11 cellular contexts compared by ENCODE assay signal in the genomic region with DNA sequence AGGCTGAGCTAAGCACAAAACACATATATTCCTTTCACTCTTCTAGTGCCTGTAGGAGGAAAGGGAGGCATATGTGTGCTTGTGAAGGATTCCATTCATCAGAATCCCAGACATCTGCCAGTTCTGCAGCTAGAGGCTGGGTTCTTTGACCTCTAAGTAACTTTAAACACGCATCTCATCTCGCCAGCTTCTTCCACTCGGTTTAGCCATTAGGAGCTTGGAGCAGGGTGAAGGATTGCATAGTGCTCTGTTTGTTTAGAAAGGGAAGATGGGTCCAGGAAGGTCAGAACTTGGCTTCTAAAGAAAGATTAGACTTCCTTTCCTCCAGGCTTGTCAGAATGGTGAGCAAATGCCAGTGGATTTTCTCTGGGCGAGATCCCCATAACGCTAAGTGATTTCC. TPM values are rescaled to one million over a fixed set of nuclear protein-coding genes. Genes with fewer than 3 reads are reported as not detected.
DNase-seq lines count a peak whose midpoint lies in the region; TF ChIP-seq lines count a peak whose summit lies in the region.
"Had no signal": no experiment of that assay in that cellular context is flagged by ENCODE, and none has a peak within 500 bp of the region (broad histone marks: within the 10 kb centered on the region; RNA-seq: fewer than 3 reads in every experiment).

No MANE protein-coding gene starts in this region.

- H3K4me2 ChIP-seq in OCI-LY7 (ENCODE audit: low read length) = no peak overlapping the region
- no peak overlapping the region for H3K4me2 ChIP-seq in osteoblast (ENCODE audit: insufficient read depth, low read length)
- H3K4me2 ChIP-seq: neural progenitor cell had no signal

- DNase-seq in DMS 273 (lab: John Stamatoyannopoulos, UW; ENCODE audit: unreplicated experiment) (peak; percentile 71), OCI-LY7 (ENCODE audit: low spot score) (no peak), endodermal cell (no peak), osteoblast (ENCODE audit: insufficient read length, low spot score, missing footprints) (peak; percentile 54), posterior cingulate gyrus (no peak), RKO (ENCODE audit: low spot score) (no peak)
- no peak for DNase-seq in activated naive CD4-positive, alpha-beta T cell (lab: John Stamatoyannopoulos, UW)
- DNase-seq: activated CD4-positive, alpha-beta memory T cell treated with anti-CD3 and anti-CD28 coated beads for 36 hours; DND-41; NCI-H1048 had no signal

- H3K27me3 ChIP-seq in endodermal cell (ENCODE audit: control insufficient read depth, insufficient read depth, low read length, poor library complexity, severe bottlenecking) (no peaks in the 10 kb centered on the region), osteoblast (ENCODE audit: insufficient read depth, low read length) (no peaks in the 10 kb centered on the region)
- H3K27me3 ChIP-seq: neural progenitor cell had no signal

- no peaks in the 10 kb centered on the region for H3K36me3 Mint-ChIP-seq in endodermal cell (ENCODE audit: low read depth)
- H3K36me3 Mint-ChIP-seq: neural progenitor cell had no signal

- H2AFZ ChIP-seq in OCI-LY7 (ENCODE audit: low read length) (no peak overlapping the region), osteoblast (ENCODE audit: low read length) (no peak overlapping the region)
- H2AFZ ChIP-seq: neural progenitor cell had no signal

- no peak overlapping the region for H3K4me3 ChIP-seq in OCI-LY7 (ENCODE audit: low read depth, low read length, poor library complexity, severe bottlenecking)
- no peak overlapping the region for H3K4me3 ChIP-seq in endodermal cell (ENCODE audit: low read length)
- H3K4me3 ChIP-seq in osteoblast (ENCODE audit: insufficient read depth, low read length) = no peak overlapping the region
- H3K4me3 ChIP-seq: neural progenitor cell had no signal

- H3K36me3 ChIP-seq in OCI-LY7 (ENCODE audit: insufficient read depth, low read length) = no peaks in the 10 kb centered on the region
- H3K36me3 ChIP-seq in endodermal cell (ENCODE audit: control insufficient read depth, insufficient read depth, low read length) = no peaks in the 10 kb centered on the region
- H3K36me3 ChIP-seq in osteoblast (ENCODE audit: insufficient read depth, low read length) = peaks cover 3% of the 10 kb centered on the region
- H3K36me3 ChIP-seq: neural progenitor cell had no signal

- H3K79me2 ChIP-seq in OCI-LY7 (ENCODE audit: insufficient read depth, low read depth, low read length) = peaks cover 12% of the 10 kb centered on the region; the same call in 1 of the 2 replicates
- peaks cover 81% of the 10 kb centered on the region for H3K79me2 ChIP-seq in osteoblast (ENCODE audit: insufficient read depth, low read length)

- TSS peak; percentile 23 for BruUV-seq in OCI-LY7 (replicated peaks; lab: Mats Ljungman, UMichigan)

- H3K27ac Mint-ChIP-seq in endodermal cell = peak overlapping the region; percentile 5
- H3K27ac Mint-ChIP-seq: neural progenitor cell had no signal

- intact Hi-C loops in OCI-LY7 (cut with micrococcal nuclease; ENCODE audit: unreplicated experiment) (no loop called here), posterior cingulate gyrus (cut with DNase I) (no loop called here)

- no peaks in the 10 kb centered on the region for H4K20me1 ChIP-seq in OCI-LY7 (ENCODE audit: insufficient read depth, low read length)
- H4K20me1 ChIP-seq in osteoblast (ENCODE audit: insufficient read depth, low read length) = peaks cover 55% of the 10 kb centered on the region

- H3K9me2 ChIP-seq in OCI-LY7 (ENCODE audit: insufficient read depth, low read length) = no peaks in the 10 kb centered on the region

- no peak overlapping the region for H3K9ac ChIP-seq in endodermal cell (ENCODE audit: extremely low read depth, low read length, poor library complexity, severe bottlenecking)
- H3K9ac ChIP-seq: neural progenitor cell had no signal

- H3K27me3 Mint-ChIP-seq in endodermal cell (ENCODE audit: insufficient read depth) = no peaks in the 10 kb centered on the region
- H3K27me3 Mint-ChIP-seq: activated CD4-positive, alpha-beta memory T cell treated with anti-CD3 and anti-CD28 coated beads for 36 hours had no signal

- H3K27ac ChIP-seq in OCI-LY7 (ENCODE audit: low read depth, low read length, poor library complexity, severe bottlenecking) (no peak overlapping the region), endodermal cell (ENCODE audit: low read depth, low read length) (no peak overlapping the region), osteoblast (ENCODE audit: low read depth, low read length) (no peak overlapping the region)
- H3K27ac ChIP-seq: neural progenitor cell had no signal

- H3K4me1 ChIP-seq in OCI-LY7 (ENCODE audit: insufficient read depth, low read length, poor library complexity, severe bottlenecking) (peaks cover 26% of the 10 kb centered on the region), endodermal cell (ENCODE audit: control insufficient read depth, insufficient read depth, low read length) (peaks cover 5% of the 10 kb centered on the region), osteoblast (ENCODE audit: insufficient read depth, low read length) (peaks cover 36% of the 10 kb centered on the region)

- WGBS in endodermal cell (ENCODE audit: insufficient coverage in 1 of 2, insufficient read length in 1 of 2), 2 experiments = 93 to 100% methylated on average over 2 to 5 of the region's 5 CpGs

- H3K9me3 ChIP-seq in OCI-LY7 (ENCODE audit: low read length) (no peaks in the 10 kb centered on the region), endodermal cell (ENCODE audit: control insufficient read depth, low read length) (no peaks in the 10 kb centered on the region), osteoblast (ENCODE audit: low read depth, low read length) (no peaks in the 10 kb centered on the region)

- no peaks in the 10 kb centered on the region for H3K9me3 Mint-ChIP-seq in endodermal cell
- H3K9me3 Mint-ChIP-seq: activated CD4-positive, alpha-beta memory T cell treated with anti-CD3 and anti-CD28 coated beads for 36 hours; neural progenitor cell had no signal

- CTCF ChIA-PET in OCI-LY7 (lab: Charles Lee; ENCODE audit: unreplicated experiment) = no interaction called here

- TF ChIP-seq CTCF in OCI-LY7 (conservative IDR thresholded peaks at IDR 0.05; ENCODE audit: low read length) (no peak), endodermal cell (conservative IDR thresholded peaks at IDR 0.05) (no peak), osteoblast (IDR thresholded peaks at IDR 0.05; ENCODE audit: extremely low read depth, low read depth, low read length) (no peak)

- peaks cover 19% of the 10 kb centered on the region for H3K4me1 Mint-ChIP-seq in endodermal cell

- POLR2A ChIA-PET in OCI-LY7 (lab: Charles Lee) = interaction anchor here (0.6 kb wide), 1 partner anchor 845 kb away, joined by 3 read pairs; no protein-coding TSS in a partner anchor

- H3K4me3 Mint-ChIP-seq in endodermal cell = no peak overlapping the region
- H3K4me3 Mint-ChIP-seq: neural progenitor cell had no signal

RNA-seq across cellular contexts. Expression of a gene that starts 43.6 kb away (rescaled TPM):
- total RNA-seq in OCI-LY7 (2014; rRNA removed; shearing (Covaris generic)) = 9.7 and 13.1 TPM in 2 replicates
- 23.1 and 31.5 TPM in 2 replicates for total RNA-seq in OCI-LY7 (2022)
- 10 to 100 TPM; 38.0 to 78.8 TPM for total RNA-seq in endodermal cell
- polyA plus RNA-seq in endodermal cell (2013, experiment 1 of 2) = 48.2 TPM
- 45.5 TPM for polyA plus RNA-seq in endodermal cell (2013, experiment 2 of 2)
- total RNA-seq in osteoblast = 99.6 and 111 TPM in 2 replicates

Comparison
In these comparisons a context has a peak if more than half of its experiments do, and no peak if none do; other contexts are left out.
1. DNase-seq: peak in DMS 273 (single experiment) and osteoblast (single experiment); none in OCI-LY7 (single experiment), endodermal cell (single experiment), posterior cingulate gyrus (0 of 10), RKO (single experiment) and activated naive CD4-positive, alpha-beta T cell (0 of 4).